In the genomic region with DNA sequence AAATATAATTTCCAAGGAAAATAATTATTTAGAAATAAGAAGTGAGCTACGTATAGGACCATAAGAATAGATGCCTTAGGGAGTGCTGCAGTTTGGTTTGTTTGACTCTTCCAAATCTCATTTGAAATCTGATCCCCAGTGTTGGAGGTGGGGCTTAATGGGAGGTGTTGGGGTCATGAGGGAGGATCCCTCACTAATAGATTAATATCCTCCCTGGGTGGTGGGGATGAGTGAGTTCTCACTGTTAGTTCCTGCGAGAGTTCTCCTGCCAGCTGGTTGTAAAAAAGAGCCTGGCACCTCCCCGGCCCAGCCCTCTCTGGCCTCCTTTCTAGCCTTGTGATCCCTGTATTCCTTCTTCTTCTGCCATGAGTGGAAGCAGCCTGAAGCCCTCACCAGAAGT, we compare ENCODE assay signal across 19 cellular contexts.
"Had no signal": no experiment of that assay in that cellular context is flagged by ENCODE, and none has a peak within 500 bp of the region (broad histone marks: within the 10 kb centered on the region; RNA-seq: fewer than 3 reads in every experiment).

No MANE protein-coding gene starts in this region.

- H3K36me3 ChIP-seq: breast epithelium had no signal

- H3K27me3 ChIP-seq: breast epithelium had no signal

- H3K4me3 ChIP-seq: breast epithelium, skin epidermis had no signal

- H3K4me1 ChIP-seq: breast epithelium had no signal

- H3K9me3 ChIP-seq: breast epithelium had no signal

- H3K27ac ChIP-seq: breast epithelium, epithelial cell of prostate, skin epidermis had no signal

- DNase-seq: activated CD4-positive, alpha-beta T cell treated with anti-CD3 and anti-CD28 coated beads, Interleukin-2, amount 50 U/mL, for 1 hour; activated naive CD4-positive, alpha-beta T cell treated with anti-CD3 and anti-CD28 coated beads for 36 hours; activated naive CD8-positive, alpha-beta T cell treated with anti-CD3 and anti-CD28 coated beads, Interleukin-2, amount 50 U/mL, for 24 hours; aorta; dermis blood vessel endothelial cell; effector memory CD8-positive, alpha-beta T cell; foreskin melanocyte; head of caudate nucleus; left cardiac atrium; naive B cell; retina; stimulated activated CD4-positive, alpha-beta T cell treated with anti-CD3 and anti-CD28 coated beads, Interleukin-15, amount 100 ng/mL, for 24 hours; stimulated activated CD4-positive, alpha-beta T cell treated with anti-CD3 and anti-CD28 coated beads, Interleukin-4, amount 100 ng/mL, for 1 hour; stimulated activated naive CD4-positive, alpha-beta T cell treated with Interleukin-2 at 50 U/mL for 16 hours; substantia nigra; SW 1271 had no signal
